Comparison of ENCODE assay signal across 35 cellular contexts in the genomic region with DNA sequence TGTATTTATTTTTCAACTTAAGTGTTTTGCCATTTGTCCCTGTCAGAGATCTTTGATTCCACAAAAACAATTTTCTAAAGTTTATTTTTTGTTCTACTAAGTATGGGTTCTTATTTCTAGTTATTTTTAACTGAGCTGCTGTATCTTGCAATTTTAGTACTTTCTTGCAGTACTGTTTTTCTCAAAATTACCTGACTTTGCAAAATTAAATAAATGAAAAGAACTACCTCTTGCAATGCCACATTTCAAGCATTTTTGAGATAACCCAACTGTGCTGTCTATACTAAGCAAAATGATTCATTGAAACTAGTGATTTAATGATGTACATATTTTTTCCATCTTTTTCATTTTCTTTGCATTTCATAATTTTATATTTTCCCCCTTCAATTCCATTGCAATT.
"Had no signal": no experiment of that assay in that cellular context is flagged by ENCODE, and none has a peak within 500 bp of the region (broad histone marks: within the 10 kb centered on the region; RNA-seq: fewer than 3 reads in every experiment).

No MANE protein-coding gene starts in this region.

- H3K4me3 Mint-ChIP-seq: activated B cell treated with CpG ODN at 0.5 μM for 24 hours; activated CD4-positive, alpha-beta memory T cell treated with anti-CD3 and anti-CD28 coated beads for 36 hours; activated CD4-positive, alpha-beta T cell treated with anti-CD3 and anti-CD28 coated beads, Interleukin-2, amount 10 ng/mL, durations not matched to agents 24 days and 14 days; activated CD8-positive, alpha-beta T cell treated with anti-CD3 and anti-CD28 coated beads for 36 hours; activated naive CD4-positive, alpha-beta T cell treated with anti-CD3 and anti-CD28 coated beads for 36 hours; activated naive CD8-positive, alpha-beta T cell treated with anti-CD3 and anti-CD28 coated beads for 36 hours; activated T-cell treated with anti-CD3 and anti-CD28 coated beads, Interleukin-2, amount 50 U/mL, for 4 hours; activated T-cell treated with anti-CD3 and anti-CD28 coated beads, Interleukin-2, amount 50 U/mL, for 72 hours; activated T-helper 1 cell treated with anti-CD3 and anti-CD28 coated beads, Interleukin-12 subunit alpha, Interleukin-12 subunit beta, Interleukin-2, Interleukin-4 antibody, amounts not matched to agents 30 ng/mL and 10 ng/mL and 1 ng/mL, durations not matched to agents 14 hours and 24 hours and 36 hours; activated T-helper 17 cell treated with anti-CD3 and anti-CD28 coated beads, Interleukin-2, amount 50 U/mL, for 72 hours; T-helper 1 cell treated with Interleukin-12 subunit alpha and Interleukin-12 subunit beta and Interleukin-4 antibody, amounts not matched to agents 30 μg/mL and 1 μg/mL, for 36 hours; T-helper 2 cell treated with Interferon-gamma antibody and Interleukin-4, amounts not matched to agents 5 μg/mL and 100 μg/mL, for 36 hours had no signal

- H3K27ac ChIP-seq: adrenal gland, body of pancreas, brain microvascular endothelial cell, breast epithelium had no signal

- H3K27ac Mint-ChIP-seq: activated B cell treated with CpG ODN at 0.5 μM for 24 hours; activated CD4-positive, alpha-beta memory T cell treated with anti-CD3 and anti-CD28 coated beads for 36 hours; activated CD4-positive, alpha-beta T cell treated with anti-CD3 and anti-CD28 coated beads, Interleukin-2, amount 10 ng/mL, durations not matched to agents 24 days and 14 days; activated CD8-positive, alpha-beta T cell treated with anti-CD3 and anti-CD28 coated beads for 36 hours; activated naive CD4-positive, alpha-beta T cell treated with anti-CD3 and anti-CD28 coated beads for 36 hours; activated naive CD4-positive, alpha-beta T cell treated with anti-CD3 and anti-CD28 coated beads, Interleukin-2, amount 50 U/mL, for 72 hours; activated naive CD8-positive, alpha-beta T cell treated with anti-CD3 and anti-CD28 coated beads for 36 hours; activated T-cell treated with anti-CD3 and anti-CD28 coated beads, Interleukin-2, amount 50 U/mL, for 72 hours; activated T-helper 1 cell treated with anti-CD3 and anti-CD28 coated beads, Interleukin-12 subunit alpha, Interleukin-12 subunit beta, Interleukin-2, Interleukin-4 antibody, amounts not matched to agents 30 ng/mL and 10 ng/mL and 1 ng/mL, durations not matched to agents 14 hours and 24 hours and 36 hours; activated T-helper 17 cell treated with anti-CD3 and anti-CD28 coated beads, Interleukin-2, amount 50 U/mL, for 72 hours; T-helper 1 cell treated with Interleukin-12 subunit alpha and Interleukin-12 subunit beta and Interleukin-4 antibody, amounts not matched to agents 30 μg/mL and 1 μg/mL, for 36 hours; T-helper 2 cell treated with Interferon-gamma antibody and Interleukin-4, amounts not matched to agents 5 μg/mL and 100 μg/mL, for 36 hours had no signal

- ATAC-seq: activated CD8-positive, alpha-beta T cell treated with anti-CD3 and anti-CD28 coated beads for 36 hours; activated naive CD4-positive, alpha-beta T cell treated with anti-CD3 and anti-CD28 coated beads, Interleukin-2, amount 50 U/mL, for 72 hours; activated T-cell treated with anti-CD3 and anti-CD28 coated beads, Interleukin-2, amount 50 U/mL, for 4 hours; activated T-cell treated with anti-CD3 and anti-CD28 coated beads, Interleukin-2, amount 50 U/mL, for 72 hours; activated T-helper 17 cell treated with anti-CD3 and anti-CD28 coated beads, Interleukin-2, amount 50 U/mL, for 72 hours; body of pancreas had no signal

- H3K9me3 ChIP-seq: adrenal gland, body of pancreas, breast epithelium had no signal

- H3K4me3 ChIP-seq: adrenal gland, body of pancreas, breast epithelium had no signal

- H3K9me3 Mint-ChIP-seq: activated B cell treated with CpG ODN at 0.5 μM for 24 hours; activated CD4-positive, alpha-beta memory T cell treated with anti-CD3 and anti-CD28 coated beads for 36 hours; activated CD4-positive, alpha-beta T cell treated with anti-CD3 and anti-CD28 coated beads, Interleukin-2, amount 10 ng/mL, durations not matched to agents 24 days and 14 days; activated CD8-positive, alpha-beta T cell treated with anti-CD3 and anti-CD28 coated beads for 36 hours; activated naive CD4-positive, alpha-beta T cell treated with anti-CD3 and anti-CD28 coated beads for 36 hours; activated naive CD8-positive, alpha-beta T cell treated with anti-CD3 and anti-CD28 coated beads for 36 hours; activated T-cell treated with anti-CD3 and anti-CD28 coated beads, Interleukin-2, amount 50 U/mL, for 4 hours; activated T-cell treated with anti-CD3 and anti-CD28 coated beads, Interleukin-2, amount 50 U/mL, for 72 hours; activated T-helper 1 cell treated with anti-CD3 and anti-CD28 coated beads, Interleukin-12 subunit alpha, Interleukin-12 subunit beta, Interleukin-2, Interleukin-4 antibody, amounts not matched to agents 30 ng/mL and 10 ng/mL and 1 ng/mL, durations not matched to agents 14 hours and 24 hours and 36 hours; T-helper 1 cell treated with Interleukin-12 subunit alpha and Interleukin-12 subunit beta and Interleukin-4 antibody, amounts not matched to agents 30 μg/mL and 1 μg/mL, for 36 hours; T-helper 2 cell treated with Interferon-gamma antibody and Interleukin-4, amounts not matched to agents 5 μg/mL and 100 μg/mL, for 36 hours had no signal

- H3K36me3 ChIP-seq: adrenal gland, brain microvascular endothelial cell, breast epithelium had no signal

- FAIRE-seq: astrocyte, TTC549 had no signal

- H3K27me3 ChIP-seq: adrenal gland, body of pancreas, brain microvascular endothelial cell, breast epithelium had no signal

- DNase-seq: activated B cell treated with CpG ODN at 0.5 μM for 24 hours; activated CD4-positive, alpha-beta memory T cell treated with anti-CD3 and anti-CD28 coated beads for 36 hours; activated CD4-positive, alpha-beta T cell treated with anti-CD3 and anti-CD28 coated beads for 4 hours; activated CD4-positive, alpha-beta T cell treated with anti-CD3 and anti-CD28 coated beads, Interleukin-2, amount 10 ng/mL, durations not matched to agents 24 days and 14 days; activated CD4-positive, alpha-beta T cell treated with anti-CD3 and anti-CD28 coated beads, Interleukin-2, amount 50 U/mL, for 1 hour; activated CD4-positive, alpha-beta T cell treated with anti-CD3 and anti-CD28 coated beads, Interleukin-2, amount 50 U/mL, for 4 hours; activated CD4-positive, CD25-positive, alpha-beta regulatory T cell treated with anti-CD3 and anti-CD28 coated beads, Interleukin-2, amount 50 U/mL, for 72 hours; activated CD8-positive, alpha-beta memory T cell treated with anti-CD3 and anti-CD28 coated beads, Interleukin-2, amount 50 U/mL, for 4 hours; activated CD8-positive, alpha-beta T cell treated with anti-CD3 and anti-CD28 coated beads for 36 hours; activated effector memory CD4-positive, alpha-beta T cell treated with anti-CD3 and anti-CD28 coated beads, Interleukin-2, amount 50 U/mL, for 16 hours; activated gamma-delta T cell treated with Interleukin-2 at 50 U/mL for 16 hours; activated naive CD4-positive, alpha-beta T cell; activated naive CD4-positive, alpha-beta T cell treated with anti-CD3 and anti-CD28 coated beads for 36 hours; activated naive CD4-positive, alpha-beta T cell treated with anti-CD3 and anti-CD28 coated beads, Interleukin-2, amount 50 U/mL, for 16 hours; activated naive CD8-positive, alpha-beta T cell treated with anti-CD3 and anti-CD28 coated beads for 36 hours; activated T-cell treated with anti-CD3 and anti-CD28 coated beads for 4 hours; activated T-cell treated with anti-CD3 and anti-CD28 coated beads, Interleukin-2, amount 50 U/mL, for 1 hour; activated T-cell treated with anti-CD3 and anti-CD28 coated beads, Interleukin-2, amount 50 U/mL, for 4 hours; activated T-cell treated with anti-CD3 and anti-CD28 coated beads, Interleukin-2, amount 50 U/mL, for 72 hours; adrenal gland; amniotic stem cell; aorta; body of pancreas; brain microvascular endothelial cell; central memory CD4-positive, alpha-beta T cell; T-helper 2 cell; T-helper 9 cell had no signal

- H3K4me1 ChIP-seq: adrenal gland, breast epithelium had no signal

- H3K36me3 Mint-ChIP-seq: activated CD4-positive, alpha-beta memory T cell treated with anti-CD3 and anti-CD28 coated beads for 36 hours; activated naive CD4-positive, alpha-beta T cell treated with anti-CD3 and anti-CD28 coated beads, Interleukin-2, amount 50 U/mL, for 72 hours; activated naive CD8-positive, alpha-beta T cell treated with anti-CD3 and anti-CD28 coated beads for 36 hours had no signal

- H3K4me1 Mint-ChIP-seq: activated B cell treated with CpG ODN at 0.5 μM for 24 hours; activated CD4-positive, alpha-beta T cell treated with anti-CD3 and anti-CD28 coated beads, Interleukin-2, amount 10 ng/mL, durations not matched to agents 24 days and 14 days; activated naive CD8-positive, alpha-beta T cell treated with anti-CD3 and anti-CD28 coated beads for 36 hours; activated T-helper 17 cell treated with anti-CD3 and anti-CD28 coated beads, Interleukin-2, amount 50 U/mL, for 72 hours had no signal

- H3K27me3 Mint-ChIP-seq: activated B cell treated with CpG ODN at 0.5 μM for 24 hours; activated CD4-positive, alpha-beta memory T cell treated with anti-CD3 and anti-CD28 coated beads for 36 hours; activated CD4-positive, alpha-beta T cell treated with anti-CD3 and anti-CD28 coated beads, Interleukin-2, amount 10 ng/mL, durations not matched to agents 24 days and 14 days; activated CD8-positive, alpha-beta T cell treated with anti-CD3 and anti-CD28 coated beads for 36 hours; activated naive CD8-positive, alpha-beta T cell treated with anti-CD3 and anti-CD28 coated beads for 36 hours; activated T-helper 17 cell treated with anti-CD3 and anti-CD28 coated beads, Interleukin-2, amount 50 U/mL, for 72 hours had no signal
